Comparison of ENCODE assay signal across 9 cellular contexts in the genomic region with DNA sequence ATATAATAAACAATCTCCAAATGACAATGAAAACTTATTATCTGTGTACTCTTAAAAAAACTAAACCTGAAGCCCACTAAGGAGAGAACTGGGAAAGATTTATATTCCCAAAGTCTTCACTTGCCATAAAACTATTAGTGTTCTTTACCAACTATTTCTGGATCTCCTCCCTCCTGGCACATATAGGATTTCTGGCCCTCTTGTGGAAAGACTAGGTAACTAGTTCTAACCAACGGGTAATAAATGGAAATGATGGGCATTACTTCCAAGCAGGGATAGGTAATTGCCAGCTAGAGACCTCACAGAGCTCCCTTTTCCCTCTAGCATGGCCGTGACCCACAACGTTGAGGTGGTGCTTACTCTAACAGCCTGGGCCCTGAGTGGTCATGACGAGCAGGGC.
DNase-seq lines count a peak whose midpoint lies in the region; ATAC-seq and TF ChIP-seq lines count a peak whose summit lies in the region.
"Had no signal": no experiment of that assay in that cellular context is flagged by ENCODE, and none has a peak within 500 bp of the region (broad histone marks: within the 10 kb centered on the region; RNA-seq: fewer than 3 reads in every experiment).

No MANE protein-coding gene starts in this region.

- CTCF ChIA-PET in activated naive CD4-positive, alpha-beta T cell treated with anti-CD3 and anti-CD28 coated beads for 36 hours (lab: Charles Lee), result interaction anchor here (0.6 kb wide), 1 partner anchor 731 kb away, joined by 3 read pairs; no protein-coding TSS in a partner anchor

- intact Hi-C loops in activated naive CD4-positive, alpha-beta T cell treated with anti-CD3 and anti-CD28 coated beads for 36 hours (cut with micrococcal nuclease), result no loop called here
- intact Hi-C loops in activated T-helper 2 cell treated with anti-CD3 and anti-CD28 coated beads, Interferon-gamma antibody, Interleukin-2, Interleukin-4, amounts not matched to agents 10 μg/mL and 5 μg/mL and 100 μg/mL, durations not matched to agents 14 hours and 24 hours and 36 hours (cut with micrococcal nuclease), result no loop called here

- H3K27ac Mint-ChIP-seq in activated naive CD4-positive, alpha-beta T cell treated with anti-CD3 and anti-CD28 coated beads for 36 hours, result no peak overlapping the region
- H3K27ac Mint-ChIP-seq in stimulated activated effector memory CD8-positive, alpha-beta T cell treated with anti-CD3 and anti-CD28 coated beads, Interleukin-12 subunit alpha, Interleukin-12 subunit beta, amount 100 ng/mL, for 72 hours, result no peak overlapping the region
- H3K27ac Mint-ChIP-seq in activated T-helper 2 cell treated with anti-CD3 and anti-CD28 coated beads, Interferon-gamma antibody, Interleukin-2, Interleukin-4, amounts not matched to agents 10 μg/mL and 5 μg/mL and 100 μg/mL, durations not matched to agents 14 hours and 24 hours and 36 hours, result no peak overlapping the region

- H3K36me3 Mint-ChIP-seq in activated naive CD4-positive, alpha-beta T cell treated with anti-CD3 and anti-CD28 coated beads for 36 hours (ENCODE audit: low read depth), result no peaks in the 10 kb centered on the region
- H3K36me3 Mint-ChIP-seq in stimulated activated effector memory CD8-positive, alpha-beta T cell treated with anti-CD3 and anti-CD28 coated beads, Interleukin-12 subunit alpha, Interleukin-12 subunit beta, amount 100 ng/mL, for 72 hours, result no peaks in the 10 kb centered on the region
- H3K36me3 Mint-ChIP-seq in activated T-helper 2 cell treated with anti-CD3 and anti-CD28 coated beads, Interferon-gamma antibody, Interleukin-2, Interleukin-4, amounts not matched to agents 10 μg/mL and 5 μg/mL and 100 μg/mL, durations not matched to agents 14 hours and 24 hours and 36 hours (ENCODE audit: low read depth), result no peaks in the 10 kb centered on the region

- no peak overlapping the region for H3K4me3 ChIP-seq in LNCaP clone FGC (ENCODE audit: low read depth, low read length)

- no peak overlapping the region for H3K4me3 Mint-ChIP-seq in activated naive CD4-positive, alpha-beta T cell treated with anti-CD3 and anti-CD28 coated beads for 36 hours
- no peak overlapping the region for H3K4me3 Mint-ChIP-seq in stimulated activated effector memory CD8-positive, alpha-beta T cell treated with anti-CD3 and anti-CD28 coated beads, Interleukin-12 subunit alpha, Interleukin-12 subunit beta, amount 100 ng/mL, for 72 hours
- H3K4me3 Mint-ChIP-seq in activated T-helper 2 cell treated with anti-CD3 and anti-CD28 coated beads, Interferon-gamma antibody, Interleukin-2, Interleukin-4, amounts not matched to agents 10 μg/mL and 5 μg/mL and 100 μg/mL, durations not matched to agents 14 hours and 24 hours and 36 hours (ENCODE audit: low read depth), result no peak overlapping the region

- no peak for ATAC-seq in stimulated activated effector memory CD8-positive, alpha-beta T cell treated with anti-CD3 and anti-CD28 coated beads, Interleukin-12 subunit alpha, Interleukin-12 subunit beta, amount 100 ng/mL, for 72 hours

- no peaks in the 10 kb centered on the region for H3K4me1 Mint-ChIP-seq in activated naive CD4-positive, alpha-beta T cell treated with anti-CD3 and anti-CD28 coated beads for 36 hours (ENCODE audit: low read depth)
- H3K4me1 Mint-ChIP-seq in stimulated activated effector memory CD8-positive, alpha-beta T cell treated with anti-CD3 and anti-CD28 coated beads, Interleukin-12 subunit alpha, Interleukin-12 subunit beta, amount 100 ng/mL, for 72 hours, result no peaks in the 10 kb centered on the region
- no peaks in the 10 kb centered on the region for H3K4me1 Mint-ChIP-seq in activated T-helper 2 cell treated with anti-CD3 and anti-CD28 coated beads, Interferon-gamma antibody, Interleukin-2, Interleukin-4, amounts not matched to agents 10 μg/mL and 5 μg/mL and 100 μg/mL, durations not matched to agents 14 hours and 24 hours and 36 hours (ENCODE audit: low read depth)

- peak; percentile 58 for DNase-seq in DMS53 (lab: John Stamatoyannopoulos, UW)
- peak; percentile 58 for DNase-seq in LNCaP clone FGC (ENCODE audit: low read depth)
- DNase-seq in amniotic epithelial cell (ENCODE audit: low read depth), result peak; percentile 29
- peak; percentile 44 to 54 for DNase-seq in lung microvascular endothelial cell (ENCODE audit: low read depth in 2 of 2)
- no peak for DNase-seq in activated naive CD4-positive, alpha-beta T cell treated with anti-CD3 and anti-CD28 coated beads for 36 hours
- DNase-seq in stimulated activated effector memory CD8-positive, alpha-beta T cell treated with anti-CD3 and anti-CD28 coated beads, Interleukin-12 subunit alpha, Interleukin-12 subunit beta, amount 100 ng/mL, for 72 hours (ENCODE audit: low spot score in 2 of 2), result no peak
- DNase-seq in cerebellum (ENCODE audit: low spot score), result no peak
- no peak for DNase-seq in activated T-helper 2 cell treated with anti-CD3 and anti-CD28 coated beads, Interferon-gamma antibody, Interleukin-2, Interleukin-4, amounts not matched to agents 10 μg/mL and 5 μg/mL and 100 μg/mL, durations not matched to agents 14 hours and 24 hours and 36 hours (ENCODE audit: low spot score)
- DNase-seq: central memory CD4-positive, alpha-beta T cell had no signal

- TF ChIP-seq CTCF in LNCaP clone FGC (IDR thresholded peaks at IDR 0.05; ENCODE audit: control insufficient read depth, extremely low read depth, insufficient read depth), result peak; percentile 63

- no peaks in the 10 kb centered on the region for H3K9me3 Mint-ChIP-seq in activated naive CD4-positive, alpha-beta T cell treated with anti-CD3 and anti-CD28 coated beads for 36 hours
- H3K9me3 Mint-ChIP-seq in stimulated activated effector memory CD8-positive, alpha-beta T cell treated with anti-CD3 and anti-CD28 coated beads, Interleukin-12 subunit alpha, Interleukin-12 subunit beta, amount 100 ng/mL, for 72 hours, result no peaks in the 10 kb centered on the region
- H3K9me3 Mint-ChIP-seq in activated T-helper 2 cell treated with anti-CD3 and anti-CD28 coated beads, Interferon-gamma antibody, Interleukin-2, Interleukin-4, amounts not matched to agents 10 μg/mL and 5 μg/mL and 100 μg/mL, durations not matched to agents 14 hours and 24 hours and 36 hours, result no peaks in the 10 kb centered on the region

- no peaks in the 10 kb centered on the region for H3K27me3 Mint-ChIP-seq in activated naive CD4-positive, alpha-beta T cell treated with anti-CD3 and anti-CD28 coated beads for 36 hours (ENCODE audit: low read depth)
- H3K27me3 Mint-ChIP-seq in activated T-helper 2 cell treated with anti-CD3 and anti-CD28 coated beads, Interferon-gamma antibody, Interleukin-2, Interleukin-4, amounts not matched to agents 10 μg/mL and 5 μg/mL and 100 μg/mL, durations not matched to agents 14 hours and 24 hours and 36 hours (ENCODE audit: low read depth), result peaks cover 13% of the 10 kb centered on the region

Comparison
In these comparisons a context has a peak if more than half of its experiments do, and no peak if none do; other contexts are left out.
1. DNase-seq: peak in DMS53 (single experiment), LNCaP clone FGC (single experiment), amniotic epithelial cell (single experiment) and lung microvascular endothelial cell (2 of 2); none in activated naive CD4-positive, alpha-beta T cell treated with anti-CD3 and anti-CD28 coated beads for 36 hours (single experiment), stimulated activated effector memory CD8-positive, alpha-beta T cell treated with anti-CD3 and anti-CD28 coated beads, Interleukin-12 subunit alpha, Interleukin-12 subunit beta, amount 100 ng/mL, for 72 hours (0 of 2), cerebellum (single experiment) and activated T-helper 2 cell treated with anti-CD3 and anti-CD28 coated beads, Interferon-gamma antibody, Interleukin-2, Interleukin-4, amounts not matched to agents 10 μg/mL and 5 μg/mL and 100 μg/mL, durations not matched to agents 14 hours and 24 hours and 36 hours (single experiment).